In the genomic region with DNA sequence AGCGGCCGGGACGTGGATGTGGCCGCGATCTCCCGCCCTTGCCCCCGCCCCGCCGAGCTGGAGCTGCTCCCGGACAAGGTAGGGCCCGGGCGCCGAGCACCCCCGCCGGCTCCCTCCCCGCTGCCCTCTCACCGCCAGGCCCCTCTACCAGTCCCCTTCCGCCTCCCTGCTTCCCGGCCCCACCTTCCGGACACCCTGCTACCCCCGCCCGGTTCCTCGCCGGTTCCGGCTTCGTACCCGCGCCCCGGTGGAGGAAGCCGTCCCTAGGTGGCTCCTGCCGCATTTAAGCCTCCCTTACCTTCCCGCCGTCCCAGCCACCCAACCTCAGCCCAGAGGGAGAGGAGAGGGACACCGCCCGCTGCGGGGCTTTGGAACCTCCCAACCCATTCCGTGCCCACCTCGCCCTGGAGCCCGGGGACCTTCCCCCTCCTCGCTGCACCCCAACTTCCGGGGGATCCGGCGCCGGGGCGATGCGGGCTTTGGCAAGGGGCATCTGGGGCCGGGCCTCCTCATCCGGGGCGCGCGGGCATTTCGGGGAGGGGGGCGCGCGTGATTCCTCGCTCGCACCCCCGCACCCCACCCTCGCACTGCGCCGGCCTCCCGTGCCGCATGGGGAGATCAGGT, we compare ENCODE assay signal across 8 cellular contexts. TPM values are rescaled to one million over a fixed set of nuclear protein-coding genes. Genes with fewer than 3 reads are reported as not detected.
A peak's percentile ranks its signal among the peaks of the same experiment; 100 is the strongest.
DNase-seq lines count a peak whose midpoint lies in the region; ATAC-seq, FAIRE-seq and TF ChIP-seq lines count a peak whose summit lies in the region.

No MANE protein-coding gene starts in this region.

- TF ChIP-seq CTCF in endothelial cell (IDR thresholded peaks at IDR 0.05; ENCODE audit: unreplicated experiment) = no peak

- H3K4me1 Mint-ChIP-seq in activated CD8-positive, alpha-beta T cell treated with anti-CD3 and anti-CD28 coated beads, Interleukin-2, amount 10 ng/mL, durations not matched to agents 7 days and 5 days (ENCODE audit: low read depth) = peaks cover 54% of the 10 kb centered on the region
- H3K4me1 Mint-ChIP-seq in endothelial cell (ENCODE audit: unreplicated experiment) = peaks cover 36% of the 10 kb centered on the region
- H3K4me1 Mint-ChIP-seq in stimulated activated memory B cell treated with anti-CD40 and anti-IgM and Interleukin-4, amounts not matched to agents 10 μg/mL and 1 μg/mL and 100 μg/mL, for 72 hours = peaks cover 46% of the 10 kb centered on the region

- CTCF ChIA-PET in activated CD8-positive, alpha-beta T cell treated with anti-CD3 and anti-CD28 coated beads, Interleukin-2, amount 10 ng/mL, durations not matched to agents 7 days and 5 days (lab: Charles Lee) = interaction anchor here (0.8 to 1.1 kb wide), 6 partner anchors 13 to 217 kb away, joined by 3 to 5 read pairs (median 3); no protein-coding TSS in a partner anchor

- H3K27me3 ChIP-seq in MG63 = no peaks in the 10 kb centered on the region

- peak overlapping the region; percentile 96 for H3K4me3 Mint-ChIP-seq in activated CD8-positive, alpha-beta T cell treated with anti-CD3 and anti-CD28 coated beads, Interleukin-2, amount 10 ng/mL, durations not matched to agents 7 days and 5 days
- H3K4me3 Mint-ChIP-seq in endothelial cell (ENCODE audit: unreplicated experiment) = peak overlapping the region; percentile 88
- peak overlapping the region; percentile 93 for H3K4me3 Mint-ChIP-seq in stimulated activated memory B cell treated with anti-CD40 and anti-IgM and Interleukin-4, amounts not matched to agents 10 μg/mL and 1 μg/mL and 100 μg/mL, for 72 hours

- peak; percentile 50 for ATAC-seq in activated CD8-positive, alpha-beta T cell treated with anti-CD3 and anti-CD28 coated beads, Interleukin-2, amount 10 ng/mL, durations not matched to agents 7 days and 5 days
- ATAC-seq in stimulated activated memory B cell treated with anti-CD40 and anti-IgM and Interleukin-4, amounts not matched to agents 10 μg/mL and 1 μg/mL and 100 μg/mL, for 72 hours = peak; percentile 69

- DNase-seq in GDM1 (lab: John Stamatoyannopoulos, UW) (peak; percentile 52), H54 (ENCODE audit: insufficient read length, low spot score) (peak; percentile 53), MG63 (peak; percentile 65), endothelial cell (ENCODE audit: low spot score) (peak; percentile 66), myocyte (ENCODE audit: low read depth) (peak; percentile 43), NCI-H2196 treated with DMSO at 0.1 percent for 48 hours (lab: John Stamatoyannopoulos, UW; ENCODE audit: unreplicated experiment) (no peak)
- DNase-seq in activated CD8-positive, alpha-beta T cell treated with anti-CD3 and anti-CD28 coated beads, Interleukin-2, amount 10 ng/mL, durations not matched to agents 7 days and 5 days = peak; percentile 70

- no peaks in the 10 kb centered on the region for H3K36me3 ChIP-seq in MG63

- POLR2A ChIA-PET in activated CD8-positive, alpha-beta T cell treated with anti-CD3 and anti-CD28 coated beads, Interleukin-2, amount 10 ng/mL, durations not matched to agents 7 days and 5 days (lab: Charles Lee) = interaction anchor here (0.7 to 1.5 kb wide), 9 partner anchors 12 to 157 kb away, joined by 3 to 11 read pairs (median 3); no protein-coding TSS in a partner anchor

- no peaks in the 10 kb centered on the region for H3K9me3 ChIP-seq in MG63

- H3K4me3 ChIP-seq in MG63 = peak overlapping the region; percentile 94

- no peaks in the 10 kb centered on the region for H3K9me3 Mint-ChIP-seq in activated CD8-positive, alpha-beta T cell treated with anti-CD3 and anti-CD28 coated beads, Interleukin-2, amount 10 ng/mL, durations not matched to agents 7 days and 5 days (ENCODE audit: insufficient read depth)
- H3K9me3 Mint-ChIP-seq in endothelial cell (ENCODE audit: unreplicated experiment) = no peaks in the 10 kb centered on the region
- H3K9me3 Mint-ChIP-seq in stimulated activated memory B cell treated with anti-CD40 and anti-IgM and Interleukin-4, amounts not matched to agents 10 μg/mL and 1 μg/mL and 100 μg/mL, for 72 hours = no peaks in the 10 kb centered on the region

- H3K27me3 Mint-ChIP-seq in activated CD8-positive, alpha-beta T cell treated with anti-CD3 and anti-CD28 coated beads, Interleukin-2, amount 10 ng/mL, durations not matched to agents 7 days and 5 days (ENCODE audit: low read depth) = no peaks in the 10 kb centered on the region
- peaks cover 2% of the 10 kb centered on the region for H3K27me3 Mint-ChIP-seq in endothelial cell (ENCODE audit: unreplicated experiment)
- no peaks in the 10 kb centered on the region for H3K27me3 Mint-ChIP-seq in stimulated activated memory B cell treated with anti-CD40 and anti-IgM and Interleukin-4, amounts not matched to agents 10 μg/mL and 1 μg/mL and 100 μg/mL, for 72 hours

- FAIRE-seq in H54 (lab: Jason Lieb, UNC) = no peak

- peak overlapping the region; percentile 94 for H3K27ac Mint-ChIP-seq in activated CD8-positive, alpha-beta T cell treated with anti-CD3 and anti-CD28 coated beads, Interleukin-2, amount 10 ng/mL, durations not matched to agents 7 days and 5 days
- peak overlapping the region; percentile 36 for H3K27ac Mint-ChIP-seq in endothelial cell (ENCODE audit: unreplicated experiment)
- H3K27ac Mint-ChIP-seq in stimulated activated memory B cell treated with anti-CD40 and anti-IgM and Interleukin-4, amounts not matched to agents 10 μg/mL and 1 μg/mL and 100 μg/mL, for 72 hours = peak overlapping the region; percentile 91

- TF ChIP-seq POLR2A in H54 (IDR thresholded peaks at IDR 0.05; ENCODE audit: low read depth, low read length) = peak; percentile 15; the same call in 1 of the 2 replicates

- peaks cover 22% of the 10 kb centered on the region for H3K36me3 Mint-ChIP-seq in activated CD8-positive, alpha-beta T cell treated with anti-CD3 and anti-CD28 coated beads, Interleukin-2, amount 10 ng/mL, durations not matched to agents 7 days and 5 days (ENCODE audit: low read depth)
- H3K36me3 Mint-ChIP-seq in endothelial cell (ENCODE audit: low read depth, unreplicated experiment) = peaks cover 4% of the 10 kb centered on the region
- no peaks in the 10 kb centered on the region for H3K36me3 Mint-ChIP-seq in stimulated activated memory B cell treated with anti-CD40 and anti-IgM and Interleukin-4, amounts not matched to agents 10 μg/mL and 1 μg/mL and 100 μg/mL, for 72 hours

RNA-seq across cellular contexts. Expression of gene B3GNT2, which starts 0.5 kb away (rescaled TPM):
- total RNA-seq in MG63 (2014; rRNA removed; shearing (Covaris generic); ENCODE audit: low replicate concordance) = 8.8 and 13.2 TPM in 2 replicates
- total RNA-seq in activated CD8-positive, alpha-beta T cell treated with anti-CD3 and anti-CD28 coated beads, Interleukin-2, amount 10 ng/mL, durations not matched to agents 7 days and 5 days = 10 to 100 TPM; 41.2 to 44.3 TPM
- 53.1 TPM for total RNA-seq in endothelial cell (ENCODE audit: unreplicated experiment)
- 10.2 and 12.2 TPM in 2 replicates for total RNA-seq in myocyte
- polyA plus RNA-seq in myocyte (2012) = 6.4 TPM

Comparison
In these comparisons a context has a peak if more than half of its experiments do, and no peak if none do; other contexts are left out.
1. H3K27ac Mint-ChIP-seq: peak in every context shown above with its lines; median percentile 94 in activated CD8-positive, alpha-beta T cell treated with anti-CD3 and anti-CD28 coated beads, Interleukin-2, amount 10 ng/mL, durations not matched to agents 7 days and 5 days; 91 in stimulated activated memory B cell treated with anti-CD40 and anti-IgM and Interleukin-4, amounts not matched to agents 10 μg/mL and 1 μg/mL and 100 μg/mL, for 72 hours; 36 in endothelial cell.